1 cellular context compared by ENCODE assay signal in genomic region chr6:107539409-107539808, GRCh38.
TF ChIP-seq lines count a peak whose summit lies in the region.

No MANE protein-coding gene starts in this region.

TF ChIP-seq in SK-N-SH treated with all-trans-retinoic acid at 6 μM for 48 hours, 23 proteins besides CTCF, POLR2A, EP300 and RAD21 (continued from another document):
- TF ChIP-seq CREB5 (CRISPR knock-in tag; IDR thresholded peaks at IDR 0.05; ENCODE audit: low read depth) (no peak), ZFP30 (CRISPR knock-in tag; IDR thresholded peaks at IDR 0.05) (no peak), ZC3H10 (CRISPR knock-in tag; IDR thresholded peaks at IDR 0.05) (no peak), GLIS3 (CRISPR knock-in tag; IDR thresholded peaks at IDR 0.05) (no peak), OSR1 (CRISPR knock-in tag; IDR thresholded peaks at IDR 0.05) (no peak), ISL1 (CRISPR knock-in tag; IDR thresholded peaks at IDR 0.05) (no peak)
